Comparison of ENCODE assay signal across 8 cellular contexts in the genomic region with DNA sequence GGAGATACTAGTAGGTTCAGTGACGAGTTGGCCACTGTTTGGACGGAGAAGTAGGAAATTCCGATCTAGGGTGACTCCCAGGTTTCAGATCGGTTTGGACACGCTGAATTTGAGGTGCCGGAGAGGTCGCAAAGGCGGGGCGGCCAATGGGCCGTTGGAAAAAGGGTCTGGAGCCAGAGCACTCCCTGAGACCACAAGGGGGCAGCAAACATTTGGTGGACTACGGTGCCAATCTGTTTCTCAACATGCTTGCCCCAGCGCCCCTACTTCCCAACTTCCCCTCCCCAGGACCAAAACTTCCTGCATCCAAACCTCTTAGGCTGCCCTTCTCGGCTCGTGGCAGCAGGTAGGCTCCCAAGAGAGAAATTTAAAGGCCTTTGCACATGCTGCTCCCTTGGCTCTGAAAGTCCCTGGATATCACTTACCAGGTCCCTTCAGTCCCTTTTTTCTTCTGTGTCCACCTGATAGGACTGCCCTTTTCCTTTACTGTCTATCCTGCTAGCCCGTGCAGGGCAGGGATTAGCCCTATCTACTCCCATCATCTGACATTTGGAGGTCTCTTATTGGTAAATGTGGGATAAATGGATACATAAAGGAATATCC. TPM values are rescaled to one million over a fixed set of nuclear protein-coding genes. Genes with fewer than 3 reads are reported as not detected.
A peak's percentile ranks its signal among the peaks of the same experiment; 100 is the strongest.
DNase-seq lines count a peak whose midpoint lies in the region; ATAC-seq, FAIRE-seq and TF ChIP-seq lines count a peak whose summit lies in the region.

No MANE protein-coding gene starts in this region.

- no peaks in the 10 kb centered on the region for H3K27me3 Mint-ChIP-seq in natural killer cell treated with Interleukin-12 subunit alpha and Interleukin-12 subunit beta and Interleukin-15 and Interleukin-18, amount 100 ng/mL, for 72 hours

- peak overlapping the region; percentile 93 to 95 for H3K27ac Mint-ChIP-seq in natural killer cell treated with Interleukin-12 subunit alpha and Interleukin-12 subunit beta and Interleukin-15 and Interleukin-18, amount 100 ng/mL, for 72 hours

- peaks cover 19% of the 10 kb centered on the region in 2 donors for H3K4me1 Mint-ChIP-seq in natural killer cell treated with Interleukin-12 subunit alpha and Interleukin-12 subunit beta and Interleukin-15 and Interleukin-18, amount 100 ng/mL, for 72 hours (ENCODE audit: low read depth in 2 of 2)

- TF ChIP-seq CTCF in GM12865 (IDR thresholded peaks at IDR 0.05; ENCODE audit: insufficient read depth, low read depth, low read length, missing control alignments), result peak; percentile 77

- peaks cover 8% of the 10 kb centered on the region for H3K36me3 Mint-ChIP-seq in natural killer cell treated with Interleukin-12 subunit alpha and Interleukin-12 subunit beta and Interleukin-15 and Interleukin-18, amount 100 ng/mL, for 72 hours

- H3K4me3 Mint-ChIP-seq in natural killer cell treated with Interleukin-12 subunit alpha and Interleukin-12 subunit beta and Interleukin-15 and Interleukin-18, amount 100 ng/mL, for 72 hours, result peak overlapping the region; percentile 95

- ATAC-seq in natural killer cell treated with Interleukin-12 subunit alpha and Interleukin-12 subunit beta and Interleukin-15 and Interleukin-18, amount 100 ng/mL, for 72 hours, result peak; percentile 46 to 54
- no peak for ATAC-seq in GM18502 (IDR thresholded peaks at IDR 0.05; ENCODE audit: poor library complexity, unreplicated experiment)

- DNase-seq in GM12865 (ENCODE audit: low read depth), result peak; percentile 79
- peak; percentile 54 for DNase-seq in Jurkat, Clone E6-1 (ENCODE audit: low read depth, low spot score)
- peak; percentile 38 for DNase-seq in RCC 7860 (ENCODE audit: low spot score)
- DNase-seq in activated T-helper 1 cell treated with anti-CD3 and anti-CD28 coated beads, Interleukin-2, amount 50 U/mL, for 16 hours (ENCODE audit: low read depth in 1 of 2, low spot score in 1 of 2), result peak; percentile 39 to 56
- peak; percentile 73 for DNase-seq in fibroblast of peridontal ligament (ENCODE audit: extremely low read depth)
- peak; percentile 83 for DNase-seq in natural killer cell treated with Interleukin-12 subunit alpha and Interleukin-12 subunit beta and Interleukin-15 and Interleukin-18, amount 100 ng/mL, for 72 hours (ENCODE audit: low spot score)
- DNase-seq in stromal cell of bone marrow (ENCODE audit: low read depth), result peak; percentile 50

- FAIRE-seq in RCC 7860 (lab: Jason Lieb, UNC), result no peak

- H3K9me3 Mint-ChIP-seq in natural killer cell treated with Interleukin-12 subunit alpha and Interleukin-12 subunit beta and Interleukin-15 and Interleukin-18, amount 100 ng/mL, for 72 hours, result no peaks in the 10 kb centered on the region

- peak overlapping the region; percentile 99 for H3K4me3 ChIP-seq in GM12865 (ENCODE audit: low read depth, low read length)
- H3K4me3 ChIP-seq in Jurkat, Clone E6-1 (ENCODE audit: low read length), result peak overlapping the region; percentile 94

RNA-seq across cellular contexts. Expression of a gene that starts 1.0 kb away (rescaled TPM):
- polyA plus RNA-seq in Jurkat, Clone E6-1 (2012; ENCODE audit: insufficient read depth, insufficient read length), result 49.5 TPM
- 10 to 100 TPM; 22.7 to 23.1 TPM for total RNA-seq in natural killer cell treated with Interleukin-12 subunit alpha and Interleukin-12 subunit beta and Interleukin-15 and Interleukin-18, amount 100 ng/mL, for 72 hours

RNA-seq across cellular contexts. Expression of a gene that starts 7.4 kb away (rescaled TPM):
- polyA plus RNA-seq in Jurkat, Clone E6-1 (2012; ENCODE audit: insufficient read depth, insufficient read length), result 143 TPM
- 100 to 1,000 TPM in 1 of 2 donors, 10 to 100 TPM in 1; 79.8 to 141 TPM for total RNA-seq in natural killer cell treated with Interleukin-12 subunit alpha and Interleukin-12 subunit beta and Interleukin-15 and Interleukin-18, amount 100 ng/mL, for 72 hours

RNA-seq across cellular contexts. Expression of a gene that starts 16.0 kb away (rescaled TPM):
- polyA plus RNA-seq in Jurkat, Clone E6-1 (2012; ENCODE audit: insufficient read depth, insufficient read length), result not detected
- under 1 TPM in 1 of 2 donors, not detected in 1; 0.31 TPM for total RNA-seq in natural killer cell treated with Interleukin-12 subunit alpha and Interleukin-12 subunit beta and Interleukin-15 and Interleukin-18, amount 100 ng/mL, for 72 hours

RNA-seq across cellular contexts. Expression of a gene that starts 23.4 kb away (rescaled TPM):
- polyA plus RNA-seq in Jurkat, Clone E6-1 (2012; ENCODE audit: insufficient read depth, insufficient read length), result 2.0 TPM
- not detected for total RNA-seq in natural killer cell treated with Interleukin-12 subunit alpha and Interleukin-12 subunit beta and Interleukin-15 and Interleukin-18, amount 100 ng/mL, for 72 hours

RNA-seq across cellular contexts. Expression of a gene that starts 24.7 kb away (rescaled TPM):
- polyA plus RNA-seq in Jurkat, Clone E6-1 (2012; ENCODE audit: insufficient read depth, insufficient read length), result 183 TPM
- total RNA-seq in natural killer cell treated with Interleukin-12 subunit alpha and Interleukin-12 subunit beta and Interleukin-15 and Interleukin-18, amount 100 ng/mL, for 72 hours, result 100 to 1,000 TPM in 1 of 2 donors, 10 to 100 TPM in 1; 45.6 to 109 TPM
